8 cellular contexts compared by ENCODE assay signal in the genomic region with DNA sequence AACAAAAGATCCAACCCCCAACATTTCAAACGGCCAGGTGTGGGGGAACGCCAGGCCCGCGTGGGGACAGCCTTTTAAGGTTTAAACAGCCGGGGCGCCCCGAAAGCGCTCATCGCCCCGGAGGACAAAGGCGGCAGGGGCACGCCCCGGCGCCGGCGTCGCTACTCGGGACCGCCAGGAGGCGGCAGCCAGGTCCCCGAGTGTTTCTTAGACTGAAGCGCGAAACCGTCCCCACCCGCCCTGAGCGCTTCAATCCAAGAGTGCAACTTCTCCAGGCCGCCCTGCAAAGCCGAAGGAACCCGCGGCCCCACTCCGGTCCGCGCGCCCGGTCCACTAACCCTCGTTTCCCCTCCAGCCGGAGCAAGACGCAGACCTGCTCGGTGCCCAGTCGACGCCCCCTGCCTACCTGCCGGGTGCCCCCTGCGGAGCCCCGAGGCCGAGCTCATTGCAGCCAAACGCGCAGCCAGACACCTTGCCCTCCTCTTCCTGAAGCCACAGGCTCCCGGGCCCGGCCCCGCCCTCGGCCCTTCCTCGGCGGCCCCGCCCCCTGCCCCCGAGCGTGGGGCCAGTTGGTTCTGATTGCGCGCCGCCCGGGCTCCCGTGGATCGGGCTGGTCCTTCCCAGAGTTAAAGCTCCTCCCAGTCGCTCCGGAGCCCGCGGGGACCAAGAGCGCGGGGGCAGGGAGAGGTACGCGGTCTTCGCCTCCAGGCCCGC. TPM values are rescaled to one million over a fixed set of nuclear protein-coding genes. Genes with fewer than 3 reads are reported as not detected.
DNase-seq lines count a peak whose midpoint lies in the region; ATAC-seq, FAIRE-seq and TF ChIP-seq lines count a peak whose summit lies in the region.

A gene (minus strand): TSS at position 496 of the 714 bp plus-strand sequence. CDS start 50 bp downstream, at position 446.

- H3K4me1 ChIP-seq in HepG2 (ENCODE audit: insufficient read depth, low read length): peaks cover 37% of the 10 kb centered on the region

- POLR2A ChIA-PET in HepG2 (lab: Yijun Ruan, JAX): no interaction called here

- no peak within 1 kb of the TSS for H2AFZ ChIP-seq in HepG2 (ENCODE audit: low read length)

- TF ChIP-seq RAD21 in HepG2 (CRISPR knock-in tag; IDR thresholded peaks at IDR 0.05): 0 out of 2 replicates have a peak, but pooled peaks have one; percentile 28

- TF ChIP-seq CTCF in HepG2 (CRISPR knock-in tag; IDR thresholded peaks at IDR 0.05): peak; percentile 49

- no peaks in the 10 kb centered on the region for H3K9me3 ChIP-seq in HepG2 (ENCODE audit: low read length)

- ATAC-seq in HG03439 (IDR thresholded peaks at IDR 0.05; ENCODE audit: unreplicated experiment): peak; percentile 82
- peak; percentile 83 for ATAC-seq in HepG2

- intact Hi-C loops in HepG2 (cut with micrococcal nuclease; ENCODE audit: unreplicated experiment): loop anchor here (1.0 to 5.0 kb wide), 3 partner anchors 101 to 274 kb away; a partner anchor contains a TSS

- FAIRE-seq in HepG2 (lab: Jason Lieb, UNC): no peak

- no CpG with 5 or more reads among the region's 72 CpGs for WGBS in HepG2 (ENCODE audit: low lambda C conversion rate)

- H3K4me3 ChIP-seq in HepG2 (replicated peaks in 1 of 3; ENCODE audit: insufficient read depth in 1 of 3, low read depth in 2 of 3, low read length in 3 of 3): peak within 1 kb of the TSS; percentile 69 to 76 (median 69)

- CTCF ChIA-PET in HepG2 (lab: Yijun Ruan, JAX; ENCODE audit: low intra/inter-chr PET ratio, low total read pairs): interaction anchor here (0.6 kb wide), 1 partner anchor 124 kb away, joined by 3 read pairs; no protein-coding TSS in a partner anchor

- peak within 1 kb of the TSS; percentile 72 for H3K9ac ChIP-seq in HepG2 (ENCODE audit: insufficient read depth, low read depth, low read length)

- BruUV-seq in HepG2 (replicated peaks; lab: Mats Ljungman, UMichigan): no TSS peak

- no peaks in the 10 kb centered on the region for H3K36me3 ChIP-seq in HepG2 (replicated peaks in 1 of 2; ENCODE audit: control insufficient read depth in 1 of 2, insufficient read depth in 2 of 2, low read length in 2 of 2)

- TF ChIP-seq EP300 in HepG2 (IDR thresholded peaks at IDR 0.05; ENCODE audit: low read depth in 2 of 2, low read length in 2 of 2) (no peak), HepG2 (CRISPR knock-in tag; IDR thresholded peaks at IDR 0.05; ENCODE audit: borderline replicate concordance) (no peak)

- H4K20me1 ChIP-seq in HepG2 (ENCODE audit: insufficient read depth, low read length): no peaks in the 10 kb centered on the region

- H3K27ac ChIP-seq in HepG2 (ENCODE audit: extremely low read length, insufficient read depth, low read length): peak within 1 kb of the TSS; percentile 68

- H3K79me2 ChIP-seq in HepG2 (ENCODE audit: insufficient read depth, low read length): peaks cover 6% of the 10 kb centered on the region

- DNase-seq in C1 segment of cervical spinal cord (lab: John Stamatoyannopoulos, UW) (peak; percentile 11 to 83 (median 64)), GM19238 (ENCODE audit: insufficient read length, low spot score) (peak; percentile 55), NCI-H526 treated with DMSO at 0.1 percent for 48 hours (lab: John Stamatoyannopoulos, UW) (peak; percentile 80), dermis blood vessel endothelial cell (peak; percentile 88), HepG2 (ENCODE audit: low spot score) (peak; percentile 36)
- DNase-seq in activated CD4-positive, alpha-beta T cell treated with anti-CD3 and anti-CD28 coated beads, Interleukin-2, amount 50 U/mL, for 48 hours: peak; percentile 70 to 76
- peak; percentile 70 for DNase-seq in stimulated activated CD4-positive, alpha-beta T cell treated with anti-CD3 and anti-CD28 coated beads, Interleukin-4, amount 100 ng/mL, for 1 hour

- in situ Hi-C loops in HepG2 (cut with HindIII; ENCODE audit: extremely low pct_ligation_motif_present, low pct_unique_long_range_greater_than_20kb): no loop called here

- no peaks in the 10 kb centered on the region for H3K27me3 ChIP-seq in HepG2 (ENCODE audit: control insufficient read depth in 1 of 2, insufficient read depth in 2 of 2, low read length in 2 of 2)

- H3K4me2 ChIP-seq in HepG2 (ENCODE audit: low read depth, low read length): peak within 1 kb of the TSS; percentile 74

- peak; percentile 29 to 64; a peak in 3 of 4 replicates for TF ChIP-seq POLR2A in HepG2 (IDR thresholded peaks at IDR 0.05; ENCODE audit: insufficient read depth in 1 of 2, low read depth in 2 of 2, low read length in 2 of 2)

TF ChIP-seq in HepG2, 621 proteins besides CTCF, POLR2A, EP300 and RAD21 (continues in another document):
- TF ChIP-seq MBNL3 (CRISPR knock-in tag; conservative IDR thresholded peaks at IDR 0.05): no peak
- TF ChIP-seq, protein P1, sequence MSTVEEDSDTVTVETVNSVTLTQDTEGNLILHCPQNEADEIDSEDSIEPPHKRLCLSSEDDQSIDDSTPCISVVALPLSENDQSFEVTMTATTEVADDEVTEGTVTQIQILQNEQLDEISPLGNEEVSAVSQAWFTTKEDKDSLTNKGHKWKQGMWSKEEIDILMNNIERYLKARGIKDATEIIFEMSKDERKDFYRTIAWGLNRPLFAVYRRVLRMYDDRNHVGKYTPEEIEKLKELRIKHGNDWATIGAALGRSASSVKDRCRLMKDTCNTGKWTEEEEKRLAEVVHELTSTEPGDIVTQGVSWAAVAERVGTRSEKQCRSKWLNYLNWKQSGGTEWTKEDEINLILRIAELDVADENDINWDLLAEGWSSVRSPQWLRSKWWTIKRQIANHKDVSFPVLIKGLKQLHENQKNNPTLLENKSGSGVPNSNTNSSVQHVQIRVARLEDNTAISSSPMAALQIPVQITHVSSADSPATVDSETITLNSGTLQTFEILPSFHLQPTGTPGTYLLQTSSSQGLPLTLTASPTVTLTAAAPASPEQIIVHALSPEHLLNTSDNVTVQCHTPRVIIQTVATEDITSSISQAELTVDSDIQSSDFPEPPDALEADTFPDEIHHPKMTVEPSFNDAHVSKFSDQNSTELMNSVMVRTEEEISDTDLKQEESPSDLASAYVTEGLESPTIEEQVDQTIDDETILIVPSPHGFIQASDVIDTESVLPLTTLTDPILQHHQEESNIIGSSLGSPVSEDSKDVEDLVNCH (CRISPR knock-in tag; IDR thresholded peaks at IDR 0.05): no peak
- no peak for TF ChIP-seq NR2C2 (CRISPR knock-in tag; IDR thresholded peaks at IDR 0.05; ENCODE audit: borderline replicate concordance)
- TF ChIP-seq WIZ (CRISPR knock-in tag; IDR thresholded peaks at IDR 0.05): no peak
- no peak for TF ChIP-seq TP53 (CRISPR knock-in tag; conservative IDR thresholded peaks at IDR 0.05)
- TF ChIP-seq ETV5 (CRISPR knock-in tag; IDR thresholded peaks at IDR 0.05; ENCODE audit: borderline replicate concordance): peak; percentile 18; the same call in 1 of the 2 replicates
- TF ChIP-seq, protein P2, sequence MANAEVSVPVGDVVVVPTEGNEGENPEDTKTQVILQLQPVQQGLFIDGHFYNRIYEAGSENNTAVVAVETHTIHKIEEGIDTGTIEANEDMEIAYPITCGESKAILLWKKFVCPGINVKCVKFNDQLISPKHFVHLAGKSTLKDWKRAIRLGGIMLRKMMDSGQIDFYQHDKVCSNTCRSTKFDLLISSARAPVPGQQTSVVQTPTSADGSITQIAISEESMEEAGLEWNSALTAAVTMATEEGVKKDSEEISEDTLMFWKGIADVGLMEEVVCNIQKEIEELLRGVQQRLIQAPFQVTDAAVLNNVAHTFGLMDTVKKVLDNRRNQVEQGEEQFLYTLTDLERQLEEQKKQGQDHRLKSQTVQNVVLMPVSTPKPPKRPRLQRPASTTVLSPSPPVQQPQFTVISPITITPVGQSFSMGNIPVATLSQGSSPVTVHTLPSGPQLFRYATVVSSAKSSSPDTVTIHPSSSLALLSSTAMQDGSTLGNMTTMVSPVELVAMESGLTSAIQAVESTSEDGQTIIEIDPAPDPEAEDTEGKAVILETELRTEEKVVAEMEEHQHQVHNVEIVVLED (CRISPR knock-in tag; IDR thresholded peaks at IDR 0.05; ENCODE audit: borderline replicate concordance): peak; percentile 26; the same call in 1 of the 2 replicates
- TF ChIP-seq SPEN (CRISPR knock-in tag; IDR thresholded peaks at IDR 0.05; ENCODE audit: low read depth): peak; percentile 29; the same call in 1 of the 2 replicates
- no peak for TF ChIP-seq POLR2AphosphoS2 (IDR thresholded peaks at IDR 0.05; ENCODE audit: low read depth, low read length)
- no peak for TF ChIP-seq CHD4 (IDR thresholded peaks at IDR 0.05; ENCODE audit: borderline replicate concordance, low read length)

RNA-seq across cellular contexts. Expression of the gene that starts here (rescaled TPM):
- total RNA-seq in dermis blood vessel endothelial cell (71.5 and 71.8 TPM in 2 replicates), HepG2 (2016; rRNA removed; fragmentation: Illumina TruSeq; extraction: Trizol) (34.6 and 42.4 TPM in 2 replicates)
- total RNA-seq in HepG2 (2016; cell fraction: cytosol; rRNA removed; fragmentation: Illumina TruSeq; extraction: Trizol; ENCODE audit: low read depth): 5.4 and 5.6 TPM in 2 replicates
- total RNA-seq in HepG2 (2016; cell fraction: insoluble cytoplasmic fraction; rRNA removed; fragmentation: Illumina TruSeq; extraction: Trizol): 32.0 and 42.9 TPM in 2 replicates
- 8.5 and 10.8 TPM in 2 replicates for total RNA-seq in HepG2 (2016; cell fraction: membrane; rRNA removed; fragmentation: Illumina TruSeq; extraction: Trizol)
- 9.2 and 16.4 TPM in 2 replicates for total RNA-seq in HepG2 (2016; cell fraction: nucleus; rRNA removed; fragmentation: Illumina TruSeq; extraction: Trizol)
- polyA plus RNA-seq in HepG2 (2011; rRNA removed): 14.7 and 19.7 TPM in 2 replicates
- polyA plus RNA-seq in HepG2 (2011; cell fraction: cytosol; rRNA removed): 11.7 and 21.6 TPM in 2 replicates
- polyA plus RNA-seq in HepG2 (2011; cell fraction: nucleus; rRNA removed): 3.0 and 5.4 TPM in 2 replicates
- 12.4 and 13.2 TPM in 2 replicates for polyA plus RNA-seq in HepG2 (2012)
- polyA plus RNA-seq in HepG2 (2016; cell fraction: cytosol; fragmentation: Illumina TruSeq; extraction: Trizol; ENCODE audit: low read depth): 4.6 and 5.3 TPM in 2 replicates
- 41.5 and 42.2 TPM in 2 replicates for polyA plus RNA-seq in HepG2 (2016; cell fraction: insoluble cytoplasmic fraction; fragmentation: Illumina TruSeq; extraction: Trizol; ENCODE audit: low read depth)
- 7.8 and 9.4 TPM in 2 replicates for polyA plus RNA-seq in HepG2 (2016; cell fraction: membrane; fragmentation: Illumina TruSeq; extraction: Trizol; ENCODE audit: low read depth)
- 22.9 and 25.4 TPM in 2 replicates for polyA plus RNA-seq in HepG2 (2016; cell fraction: nucleus; fragmentation: Illumina TruSeq; extraction: Trizol; ENCODE audit: insufficient read depth, low read depth)
- polyA minus RNA-seq in HepG2 (2011; rRNA and poly(A)+ RNA removed; ENCODE audit: low replicate concordance): 12.1 and 18.4 TPM in 2 replicates
- 7.5 and 9.4 TPM in 2 replicates for polyA minus RNA-seq in HepG2 (2011; cell fraction: cytosol; rRNA and poly(A)+ RNA removed)
- polyA minus RNA-seq in HepG2 (2011; cell fraction: nucleus; rRNA and poly(A)+ RNA removed): 4.6 and 9.7 TPM in 2 replicates

Comparison
In these comparisons a context has a peak if more than half of its experiments do, and no peak if none do; other contexts are left out.
1. Peak in every context shown above with its lines: DNase-seq, ATAC-seq, H3K4me3 ChIP-seq and H3K27ac ChIP-seq.
2. DNase-seq: peak in every context shown above with its lines; median percentile 88 in dermis blood vessel endothelial cell; 80 in NCI-H526 treated with DMSO at 0.1 percent for 48 hours; 73 in activated CD4-positive, alpha-beta T cell treated with anti-CD3 and anti-CD28 coated beads, Interleukin-2, amount 50 U/mL, for 48 hours; 70 in stimulated activated CD4-positive, alpha-beta T cell treated with anti-CD3 and anti-CD28 coated beads, Interleukin-4, amount 100 ng/mL, for 1 hour; 64 in C1 segment of cervical spinal cord; 55 in GM19238; 36 in HepG2.